Comparison of ENCODE assay signal across 8 cellular contexts in the genomic region with DNA sequence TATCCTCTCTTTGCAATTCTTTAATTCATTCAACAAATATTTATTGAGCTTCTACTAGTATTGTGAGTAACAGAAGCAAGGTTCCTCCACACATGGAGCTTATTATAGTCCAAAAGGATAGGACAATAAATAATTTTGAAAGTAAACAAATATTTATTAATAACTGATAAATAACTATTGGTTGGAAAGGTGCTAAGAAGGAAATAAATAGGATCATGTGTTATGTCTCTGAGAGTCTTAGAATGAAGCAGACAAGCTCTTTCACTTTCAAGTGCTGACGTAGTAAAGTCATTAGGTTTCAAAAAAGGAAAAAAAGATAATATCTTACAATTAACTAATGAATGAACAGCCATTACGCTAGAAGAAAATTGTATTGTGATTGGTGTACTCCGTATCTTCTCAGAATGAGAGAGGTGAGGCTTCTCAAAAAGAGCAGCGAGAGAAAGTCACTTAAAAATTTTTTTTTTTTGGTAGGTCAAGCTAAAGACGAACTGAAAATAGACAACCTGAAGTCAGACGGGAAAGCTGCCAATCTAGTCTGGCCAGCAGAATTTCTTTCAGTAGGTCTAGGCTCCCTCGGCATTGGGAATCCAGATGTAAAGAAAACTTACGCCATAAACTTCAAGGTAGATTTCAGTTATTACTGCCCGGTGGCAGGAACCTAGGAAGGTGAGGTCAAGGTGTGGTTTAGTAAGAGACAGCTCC. TPM values are rescaled to one million over a fixed set of nuclear protein-coding genes. Genes with fewer than 3 reads are reported as not detected.
DNase-seq lines count a peak whose midpoint lies in the region; ATAC-seq and TF ChIP-seq lines count a peak whose summit lies in the region.

No MANE protein-coding gene starts in this region.

- ATAC-seq in GM19023 (IDR thresholded peaks at IDR 0.05; ENCODE audit: unreplicated experiment) (peak; percentile 1), HG03571 (IDR thresholded peaks at IDR 0.05; ENCODE audit: unreplicated experiment) (peak; percentile 2)

- H3K27me3 Mint-ChIP-seq in brain (peaks cover 20% of the 10 kb centered on the region), mesothelial cell of epicardium (ENCODE audit: low read depth) (peaks cover 2% of the 10 kb centered on the region)

- H3K36me3 Mint-ChIP-seq in brain: peaks cover 13% of the 10 kb centered on the region
- no peaks in the 10 kb centered on the region for H3K36me3 Mint-ChIP-seq in mesothelial cell of epicardium

- H3K4me3 Mint-ChIP-seq in brain: peak overlapping the region in 4 of 5 experiments; percentile 94 to 100 (median 100)
- H3K4me3 Mint-ChIP-seq in mesothelial cell of epicardium: peak overlapping the region; percentile 100

- H3K27ac Mint-ChIP-seq in brain (peak overlapping the region; percentile 99 to 100 (median 100)), mesothelial cell of epicardium (peak overlapping the region; percentile 100)

- DNase-seq in mesothelial cell of epicardium (ENCODE audit: low spot score in 2 of 2, unreplicated experiment in 2 of 2): no peak
- no peak for DNase-seq in NCI-H1930 (lab: John Stamatoyannopoulos, UW)
- DNase-seq in NCI-H2107 (lab: John Stamatoyannopoulos, UW): no peak
- DNase-seq in retina: no peak
- no peak for DNase-seq in HK-2 (ENCODE audit: unreplicated experiment)

- no peak for TF ChIP-seq CTCF in brain (conservative IDR thresholded peaks at IDR 0.05)
- TF ChIP-seq CTCF in mesothelial cell of epicardium (IDR thresholded peaks at IDR 0.05; ENCODE audit: unreplicated experiment): no peak

- H3K4me1 Mint-ChIP-seq in brain (peaks cover 6% of the 10 kb centered on the region), mesothelial cell of epicardium (peaks cover 27% of the 10 kb centered on the region)

- H3K9me3 Mint-ChIP-seq in brain (no peaks in the 10 kb centered on the region), mesothelial cell of epicardium (no peaks in the 10 kb centered on the region)

RNA-seq across cellular contexts. Expression of gene LEMD3, which starts 0.6 kb away (rescaled TPM):
- polyA plus RNA-seq in brain (ENCODE audit: insufficient read depth, low read depth, low replicate concordance): 10.6 TPM
- total RNA-seq in mesothelial cell of epicardium: 37.6 to 44.4 TPM (median 39.3 TPM) in 3 replicates

RNA-seq across cellular contexts. Expression of gene WIF1, which starts 47.7 kb away (rescaled TPM):
- 8.1 TPM for polyA plus RNA-seq in brain (ENCODE audit: insufficient read depth, low read depth, low replicate concordance)
- 20.7 to 23.4 TPM (median 20.8 TPM) in 3 replicates for total RNA-seq in mesothelial cell of epicardium
